ENCODE assay signal across 11 cellular contexts in the genomic region with DNA sequence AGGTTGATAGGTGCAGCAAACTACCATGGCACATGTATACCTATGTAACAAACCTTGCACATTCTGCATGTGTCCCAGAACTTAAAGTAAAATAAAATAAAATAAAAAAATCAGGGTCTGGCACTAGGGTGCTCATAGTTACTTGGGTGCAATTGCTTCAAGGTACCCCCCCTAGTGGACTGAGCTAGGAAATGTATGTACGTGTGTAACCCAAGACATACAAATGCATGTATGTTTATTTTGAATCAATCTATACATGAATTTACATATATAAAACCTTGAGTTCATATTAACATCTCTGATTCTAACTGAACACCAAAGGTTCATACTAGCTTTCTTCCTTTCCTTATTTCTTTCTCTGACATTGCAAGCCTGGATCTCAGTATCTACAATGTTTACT. TPM values are rescaled to one million over a fixed set of nuclear protein-coding genes. Genes with fewer than 3 reads are reported as not detected.
DNase-seq lines count a peak whose midpoint lies in the region; ATAC-seq and TF ChIP-seq lines count a peak whose summit lies in the region.
"Had no signal": no experiment of that assay in that cellular context is flagged by ENCODE, and none has a peak within 500 bp of the region (broad histone marks: within the 10 kb centered on the region; RNA-seq: fewer than 3 reads in every experiment).

No MANE protein-coding gene starts in this region.

- no peak overlapping the region for H3K27ac ChIP-seq in CD4-positive, alpha-beta memory T cell (ENCODE audit: low read depth, low read length)
- no peak overlapping the region for H3K27ac ChIP-seq in left lung
- H3K27ac ChIP-seq: transverse colon had no signal

- CTCF ChIA-PET in CD4-positive, alpha-beta memory T cell (lab: Charles Lee; ENCODE audit: partially characterized antibody), result interaction anchor here (0.9 to 2.2 kb wide), 7 partner anchors 9 to 215 kb away, joined by 3 to 7 read pairs (median 3); no protein-coding TSS in a partner anchor
- CTCF ChIA-PET in activated CD8-positive, alpha-beta T cell treated with anti-CD3 and anti-CD28 coated beads for 36 hours (lab: Charles Lee), result interaction anchor here (0.9 to 1.8 kb wide), 14 partner anchors 11 to 155 kb away, joined by 3 to 7 read pairs (median 3); a partner anchor contains a TSS

- peak; percentile 20 to 37 (median 28) for DNase-seq in CD4-positive, alpha-beta memory T cell
- DNase-seq in H7 (peak; percentile 28), left lung (no peak)
- DNase-seq in activated CD8-positive, alpha-beta T cell treated with anti-CD3 and anti-CD28 coated beads for 36 hours, result peak; percentile 20
- DNase-seq: activated CD4-positive, CD25-positive, alpha-beta regulatory T cell; right cardiac atrium; transverse colon had no signal

- H3K27me3 Mint-ChIP-seq in CD4-positive, alpha-beta memory T cell, result no peaks in the 10 kb centered on the region
- H3K27me3 Mint-ChIP-seq in activated CD8-positive, alpha-beta T cell treated with anti-CD3 and anti-CD28 coated beads for 36 hours, result no peaks in the 10 kb centered on the region
- no peaks in the 10 kb centered on the region for H3K27me3 Mint-ChIP-seq in activated T-helper 17 cell treated with anti-CD3 and anti-CD28 coated beads, Interleukin-2, amount 50 U/mL, for 72 hours

- H3K27ac Mint-ChIP-seq in CD4-positive, alpha-beta memory T cell, result peak overlapping the region in 2 of 7 donors; percentile 8 to 57
- H3K27ac Mint-ChIP-seq in activated CD8-positive, alpha-beta T cell treated with anti-CD3 and anti-CD28 coated beads for 36 hours, result no peak overlapping the region
- H3K27ac Mint-ChIP-seq in activated T-helper 17 cell treated with anti-CD3 and anti-CD28 coated beads, Interleukin-2, amount 50 U/mL, for 72 hours, result no peak overlapping the region

- no peaks in the 10 kb centered on the region for H3K4me1 ChIP-seq in CD4-positive, alpha-beta memory T cell (ENCODE audit: insufficient read depth, low read length)
- no peaks in the 10 kb centered on the region for H3K4me1 ChIP-seq in left lung
- H3K4me1 ChIP-seq: transverse colon had no signal

- intact Hi-C loops in CD4-positive, alpha-beta memory T cell (cut with micrococcal nuclease), result loop anchor here (1.0 kb wide), 2 partner anchors 110 to 215 kb away; no protein-coding TSS in a partner anchor
- intact Hi-C loops in activated CD8-positive, alpha-beta T cell treated with anti-CD3 and anti-CD28 coated beads for 36 hours (cut with micrococcal nuclease), result no loop called here
- intact Hi-C loops in left lung (cut with DNase I), result no loop called here

- H3K36me3 ChIP-seq in CD4-positive, alpha-beta memory T cell (ENCODE audit: insufficient read depth, low read length), result no peaks in the 10 kb centered on the region
- H3K36me3 ChIP-seq in H7 (replicated peaks; ENCODE audit: control insufficient read depth, insufficient read depth, low read length), result no peaks in the 10 kb centered on the region; the same call in 1 of the 2 replicates
- peaks cover 0 to 13% of the 10 kb centered on the region in 2 donors for H3K36me3 ChIP-seq in left lung

- peak; percentile 56 for TF ChIP-seq CTCF in activated CD8-positive, alpha-beta T cell treated with anti-CD3 and anti-CD28 coated beads for 36 hours (IDR thresholded peaks at IDR 0.05)
- peak; percentile 31 to 44 for TF ChIP-seq CTCF in left lung (IDR thresholded peaks at IDR 0.05)

- no peak overlapping the region for H3K4me3 Mint-ChIP-seq in CD4-positive, alpha-beta memory T cell
- H3K4me3 Mint-ChIP-seq in activated CD8-positive, alpha-beta T cell treated with anti-CD3 and anti-CD28 coated beads for 36 hours, result no peak overlapping the region
- H3K4me3 Mint-ChIP-seq in activated T-helper 17 cell treated with anti-CD3 and anti-CD28 coated beads, Interleukin-2, amount 50 U/mL, for 72 hours, result no peak overlapping the region

- H3K9me3 ChIP-seq in CD4-positive, alpha-beta memory T cell (ENCODE audit: control insufficient read depth in 1 of 2, low read length in 2 of 2), result no peaks in the 10 kb centered on the region
- H3K9me3 ChIP-seq in left lung, result no peaks in the 10 kb centered on the region
- H3K9me3 ChIP-seq: transverse colon had no signal

- H3K27me3 ChIP-seq in CD4-positive, alpha-beta memory T cell (ENCODE audit: insufficient read depth, low read length), result no peaks in the 10 kb centered on the region
- H3K27me3 ChIP-seq in H7 (ENCODE audit: control insufficient read depth, insufficient read depth, low read length) (no peaks in the 10 kb centered on the region), left lung (no peaks in the 10 kb centered on the region)
- H3K27me3 ChIP-seq: transverse colon had no signal

- H3K9me3 Mint-ChIP-seq in CD4-positive, alpha-beta memory T cell, result no peaks in the 10 kb centered on the region
- no peaks in the 10 kb centered on the region for H3K9me3 Mint-ChIP-seq in activated CD8-positive, alpha-beta T cell treated with anti-CD3 and anti-CD28 coated beads for 36 hours
- no peaks in the 10 kb centered on the region for H3K9me3 Mint-ChIP-seq in activated T-helper 17 cell treated with anti-CD3 and anti-CD28 coated beads, Interleukin-2, amount 50 U/mL, for 72 hours

- H3K4me3 ChIP-seq in CD4-positive, alpha-beta memory T cell (ENCODE audit: low read length in 2 of 2), result no peak overlapping the region
- H3K4me3 ChIP-seq in H7 (ENCODE audit: insufficient read depth, low read depth, low read length) (no peak overlapping the region), left lung (no peak overlapping the region)
- H3K4me3 ChIP-seq: transverse colon had no signal

- POLR2A ChIA-PET in CD4-positive, alpha-beta memory T cell (lab: Charles Lee; ENCODE audit: partially characterized antibody), result interaction anchor here (1.0 kb wide), 1 partner anchor 119 kb away, joined by 3 read pairs; no protein-coding TSS in a partner anchor
- POLR2A ChIA-PET in activated CD8-positive, alpha-beta T cell treated with anti-CD3 and anti-CD28 coated beads for 36 hours (lab: Charles Lee), result no interaction called here

- peaks cover 9 to 19% of the 10 kb centered on the region in 2 donors for H3K36me3 Mint-ChIP-seq in CD4-positive, alpha-beta memory T cell
- H3K36me3 Mint-ChIP-seq in activated CD8-positive, alpha-beta T cell treated with anti-CD3 and anti-CD28 coated beads for 36 hours (ENCODE audit: low read depth), result peaks cover 40% of the 10 kb centered on the region
- H3K36me3 Mint-ChIP-seq in activated T-helper 17 cell treated with anti-CD3 and anti-CD28 coated beads, Interleukin-2, amount 50 U/mL, for 72 hours (ENCODE audit: low read depth), result peaks cover 95% of the 10 kb centered on the region

- peaks cover 0 to 26% (median 10%) of the 10 kb centered on the region in 4 donors for H3K4me1 Mint-ChIP-seq in CD4-positive, alpha-beta memory T cell
- peaks cover 18% of the 10 kb centered on the region for H3K4me1 Mint-ChIP-seq in activated CD8-positive, alpha-beta T cell treated with anti-CD3 and anti-CD28 coated beads for 36 hours (ENCODE audit: low read depth)
- peaks cover 26% of the 10 kb centered on the region for H3K4me1 Mint-ChIP-seq in activated T-helper 17 cell treated with anti-CD3 and anti-CD28 coated beads, Interleukin-2, amount 50 U/mL, for 72 hours

- peak; percentile 56 for ATAC-seq in activated CD8-positive, alpha-beta T cell treated with anti-CD3 and anti-CD28 coated beads for 36 hours
- ATAC-seq in left lung, result peak; percentile 67
- no peak for ATAC-seq in activated T-helper 17 cell treated with anti-CD3 and anti-CD28 coated beads, Interleukin-2, amount 50 U/mL, for 72 hours (replicated peaks)
- ATAC-seq in GM21619 (IDR thresholded peaks at IDR 0.05; ENCODE audit: unreplicated experiment), result no peak
- ATAC-seq in HG02938 (IDR thresholded peaks at IDR 0.05; ENCODE audit: unreplicated experiment), result no peak
- ATAC-seq in GM18858 (IDR thresholded peaks at IDR 0.05; ENCODE audit: unreplicated experiment), result no peak
- ATAC-seq: right cardiac atrium had no signal

RNA-seq across cellular contexts. Expression of a gene that starts 51.5 kb away (rescaled TPM):
- total RNA-seq in CD4-positive, alpha-beta memory T cell, result 10 to 100 TPM; 28.2 to 29.1 TPM
- polyA plus RNA-seq in CD4-positive, alpha-beta memory T cell, result 10 to 100 TPM in 1 of 2 donors, 1 to 10 TPM in 1; 8.5 to 11.0 TPM
- total RNA-seq in H7 (2014; rRNA removed; shearing (Covaris generic)), result 12.4 and 14.5 TPM in 2 replicates
- 10 to 100 TPM; 51.7 to 53.2 TPM for total RNA-seq in activated CD8-positive, alpha-beta T cell treated with anti-CD3 and anti-CD28 coated beads for 36 hours
- 10 to 100 TPM; 13.0 to 16.5 TPM for total RNA-seq in left lung
- total RNA-seq in activated T-helper 17 cell treated with anti-CD3 and anti-CD28 coated beads, Interleukin-2, amount 50 U/mL, for 72 hours, result 100 to 1,000 TPM in 1 of 2 donors, 10 to 100 TPM in 1; 37.3 to 111 TPM

RNA-seq across cellular contexts. Expression of a gene that starts 52.0 kb away (rescaled TPM):
- total RNA-seq in CD4-positive, alpha-beta memory T cell, result 10 to 100 TPM; 53.9 to 58.0 TPM
- polyA plus RNA-seq in CD4-positive, alpha-beta memory T cell, result 10 to 100 TPM; 19.4 to 22.9 TPM
- total RNA-seq in H7 (2014; rRNA removed; shearing (Covaris generic)), result 95.5 and 120 TPM in 2 replicates
- 100 to 1,000 TPM; 106 to 119 TPM for total RNA-seq in activated CD8-positive, alpha-beta T cell treated with anti-CD3 and anti-CD28 coated beads for 36 hours
- total RNA-seq in left lung, result 10 to 100 TPM; 33.8 to 44.1 TPM
- 100 to 1,000 TPM in 1 of 2 donors, 10 to 100 TPM in 1; 74.1 to 102 TPM for total RNA-seq in activated T-helper 17 cell treated with anti-CD3 and anti-CD28 coated beads, Interleukin-2, amount 50 U/mL, for 72 hours

Comparison
In these comparisons a context has a peak if more than half of its experiments do, and no peak if none do; other contexts are left out.
1. DNase-seq: peak in CD4-positive, alpha-beta memory T cell (5 of 5), H7 (single experiment) and activated CD8-positive, alpha-beta T cell treated with anti-CD3 and anti-CD28 coated beads for 36 hours (single experiment); none in left lung (0 of 2).
2. ATAC-seq: peak in activated CD8-positive, alpha-beta T cell treated with anti-CD3 and anti-CD28 coated beads for 36 hours (single experiment) and left lung (single experiment); none in activated T-helper 17 cell treated with anti-CD3 and anti-CD28 coated beads, Interleukin-2, amount 50 U/mL, for 72 hours (single experiment), GM21619 (single experiment), HG02938 (single experiment) and GM18858 (single experiment).